ENCODE assay signal across 6 cellular contexts in genomic region chr2:80168801-80169200, GRCh38.
"Had no signal": no experiment of that assay in that cellular context is flagged by ENCODE, and none has a peak within 500 bp of the region (broad histone marks: within the 10 kb centered on the region; RNA-seq: fewer than 3 reads in every experiment).

No MANE protein-coding gene starts in this region.

- H3K27ac ChIP-seq: HL-60 had no signal

- DNase-seq: IMR-90, KBM-7, KG1 had no signal

- ATAC-seq: HepG2 had no signal

- FAIRE-seq: HepG2, HTR-8/SVneo had no signal
